In the genomic region with DNA sequence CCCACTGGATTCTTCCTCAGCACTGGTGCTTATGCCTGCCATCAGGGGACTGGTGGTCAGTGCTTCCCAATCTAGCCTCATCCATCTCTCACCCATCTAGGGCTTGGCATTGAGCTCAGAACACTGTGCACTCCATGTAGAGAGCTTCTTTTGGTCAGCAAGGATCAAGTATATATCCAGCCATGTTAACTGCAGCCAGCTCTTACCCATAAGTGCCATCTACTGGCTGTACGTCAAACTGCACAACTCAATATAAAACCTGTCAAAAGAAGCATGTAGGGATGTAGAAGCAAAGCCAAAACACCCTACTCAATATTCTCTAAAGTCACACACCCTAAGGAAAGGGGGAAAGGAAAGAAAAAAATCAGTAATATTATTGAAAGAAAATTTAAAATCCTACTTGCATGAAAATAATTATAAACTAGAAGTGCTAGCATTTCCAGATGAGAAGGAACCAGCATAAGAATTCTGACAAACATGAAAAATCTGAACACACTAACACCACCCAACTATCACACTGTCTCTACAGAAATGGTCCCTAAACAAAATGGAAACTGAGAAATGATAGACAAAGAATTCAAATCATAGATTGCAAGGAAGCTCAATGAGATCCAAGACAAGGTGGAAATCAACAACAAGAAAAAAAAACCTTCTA, we compare ENCODE assay signal across 8 cellular contexts.
DNase-seq lines count a peak whose midpoint lies in the region; FAIRE-seq and TF ChIP-seq lines count a peak whose summit lies in the region.

No MANE protein-coding gene starts in this region.

- 0 out of 2 replicates have a peak, but pooled peaks cover 3% of the 10 kb centered on the region for H3K27me3 ChIP-seq in SJCRH30

- H3K4me3 Mint-ChIP-seq in osteocyte (ENCODE audit: unreplicated experiment): no peak overlapping the region

- H3K9me3 Mint-ChIP-seq in osteocyte (ENCODE audit: unreplicated experiment): no peaks in the 10 kb centered on the region

- peak; percentile 68 for FAIRE-seq in A204.1 (lab: Jason Lieb, UNC)

- no peaks in the 10 kb centered on the region for H3K36me3 Mint-ChIP-seq in osteocyte (ENCODE audit: unreplicated experiment)

- H3K27ac ChIP-seq in SJCRH30: no peak overlapping the region

- no peaks in the 10 kb centered on the region for H3K4me1 Mint-ChIP-seq in osteocyte (ENCODE audit: unreplicated experiment)

- H3K36me3 ChIP-seq in SJCRH30: no peaks in the 10 kb centered on the region

- CTCF ChIA-PET in GM10248 (lab: Yijun Ruan, JAX): interaction anchor here (0.6 to 4.4 kb wide), 29 partner anchors 8 to 1384 kb away, joined by 3 to 25 read pairs (median 4); no protein-coding TSS in a partner anchor
- CTCF ChIA-PET in HEK293T (lab: Yijun Ruan, JAX): interaction anchor here (0.9 to 1.0 kb wide), 2 partner anchors 10 to 315 kb away, joined by 4 to 8 read pairs; no protein-coding TSS in a partner anchor

- peak; percentile 76 for TF ChIP-seq CTCF in GM10248 (IDR thresholded peaks at IDR 0.05; ENCODE audit: control extremely low read depth, extremely low read depth, low read depth, missing control alignments)
- peak; percentile 84 for TF ChIP-seq CTCF in LNCAP (IDR thresholded peaks at IDR 0.05)
- TF ChIP-seq CTCF in osteocyte (IDR thresholded peaks at IDR 0.05): peak; percentile 65

- no peak overlapping the region for H3K4me3 ChIP-seq in SJCRH30

- no peak overlapping the region for H3K27ac Mint-ChIP-seq in osteocyte (ENCODE audit: unreplicated experiment)

- no peaks in the 10 kb centered on the region for H3K9me3 ChIP-seq in SJCRH30 (replicated peaks)

- H3K27me3 Mint-ChIP-seq in osteocyte (ENCODE audit: unreplicated experiment): no peaks in the 10 kb centered on the region

- POLR2A ChIA-PET in GM10248 (lab: Yijun Ruan, JAX): no interaction called here
- POLR2A ChIA-PET in HEK293T (lab: Yijun Ruan, JAX): no interaction called here

- H3K4me1 ChIP-seq in SJCRH30: no peaks in the 10 kb centered on the region

- DNase-seq in GM10248 (ENCODE audit: extremely low spot score) (peak; percentile 18), HEK293T (ENCODE audit: extremely low spot score) (peak; percentile 36), SJCRH30 (peak; percentile 25 to 72), fibroblast of peridontal ligament (ENCODE audit: extremely low read depth) (peak; percentile 37), osteocyte (ENCODE audit: extremely low spot score, unreplicated experiment) (no peak)
- no peak for DNase-seq in stimulated activated CD4-positive, alpha-beta T cell treated with anti-CD3 and anti-CD28 coated beads, Interleukin-4, amount 100 ng/mL, for 4 hours

TF ChIP-seq in HEK293T, 16 proteins besides CTCF, POLR2A, EP300 and RAD21:
- no peak for TF ChIP-seq ELF4 (IDR thresholded peaks at IDR 0.05)

Comparison
In these comparisons a context has a peak if more than half of its experiments do, and no peak if none do; other contexts are left out.
1. DNase-seq: peak in GM10248 (single experiment), HEK293T (single experiment), SJCRH30 (2 of 2) and fibroblast of peridontal ligament (single experiment); none in osteocyte (single experiment) and stimulated activated CD4-positive, alpha-beta T cell treated with anti-CD3 and anti-CD28 coated beads, Interleukin-4, amount 100 ng/mL, for 4 hours (0 of 2).
2. Peak in every context shown above with its lines, with median percentiles within 50 percentile points of each other: CTCF ChIP-seq.